Comparison of ENCODE assay signal across 11 cellular contexts in the genomic region with DNA sequence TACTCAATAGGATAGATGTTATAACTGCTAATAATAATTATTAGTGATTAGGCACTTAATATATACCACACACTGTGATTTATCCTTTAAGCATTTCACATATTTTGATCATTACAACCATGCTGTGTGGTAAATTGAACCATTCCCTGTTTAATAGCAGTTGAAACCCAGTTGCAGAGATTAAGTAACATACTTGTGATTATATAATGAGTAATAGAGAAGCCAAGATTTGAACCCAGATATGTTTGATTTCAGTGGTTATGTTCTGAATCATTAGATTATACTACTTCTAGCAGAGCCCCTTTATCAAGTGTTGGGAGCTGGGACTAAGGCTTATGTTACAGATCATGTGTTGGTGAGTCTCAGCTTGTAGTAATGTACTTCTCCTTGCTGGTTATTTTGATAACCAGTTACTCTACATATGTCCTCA. TPM values are rescaled to one million over a fixed set of nuclear protein-coding genes. Genes with fewer than 3 reads are reported as not detected.
A peak's percentile ranks its signal among the peaks of the same experiment; 100 is the strongest.
DNase-seq lines count a peak whose midpoint lies in the region; ATAC-seq lines count a peak whose summit lies in the region.
"Had no signal": no experiment of that assay in that cellular context is flagged by ENCODE, and none has a peak within 500 bp of the region (broad histone marks: within the 10 kb centered on the region; RNA-seq: fewer than 3 reads in every experiment).

No MANE protein-coding gene starts in this region.

- no peaks in the 10 kb centered on the region for H3K9me3 ChIP-seq in SJCRH30 (replicated peaks)
- H3K9me3 ChIP-seq: HAP-1 had no signal

- H3K27ac Mint-ChIP-seq in central memory CD8-positive, alpha-beta T cell (ENCODE audit: low read depth) = peak overlapping the region; percentile 0
- peak overlapping the region in 7 of 10 donors; percentile 1 to 70 (median 54) for H3K27ac Mint-ChIP-seq in naive thymus-derived CD8-positive, alpha-beta T cell

- peaks cover 5% of the 10 kb centered on the region; the same call in 1 of the 2 replicates for H3K4me1 ChIP-seq in SJCRH30

- H3K27me3 Mint-ChIP-seq in central memory CD8-positive, alpha-beta T cell = no peaks in the 10 kb centered on the region
- no peaks in the 10 kb centered on the region for H3K27me3 Mint-ChIP-seq in naive thymus-derived CD8-positive, alpha-beta T cell

- H3K9me3 Mint-ChIP-seq in central memory CD8-positive, alpha-beta T cell = no peaks in the 10 kb centered on the region
- H3K9me3 Mint-ChIP-seq in naive thymus-derived CD8-positive, alpha-beta T cell = no peaks in the 10 kb centered on the region
- H3K9me3 Mint-ChIP-seq: activated naive CD4-positive, alpha-beta T cell treated with anti-CD3 and anti-CD28 coated beads for 36 hours had no signal

- H3K4me3 ChIP-seq in SJCRH30 = no peak overlapping the region
- H3K4me3 ChIP-seq: HAP-1, SK-N-MC had no signal

- H3K4me3 Mint-ChIP-seq in central memory CD8-positive, alpha-beta T cell = no peak overlapping the region
- peak overlapping the region in 1 of 10 donors; percentile 4 for H3K4me3 Mint-ChIP-seq in naive thymus-derived CD8-positive, alpha-beta T cell
- H3K4me3 Mint-ChIP-seq: activated naive CD4-positive, alpha-beta T cell treated with anti-CD3 and anti-CD28 coated beads for 36 hours had no signal

- peaks cover 57% of the 10 kb centered on the region for H3K4me1 Mint-ChIP-seq in central memory CD8-positive, alpha-beta T cell
- H3K4me1 Mint-ChIP-seq in naive thymus-derived CD8-positive, alpha-beta T cell = peaks cover 25 to 67% (median 63%) of the 10 kb centered on the region in 4 donors

- no peak overlapping the region for H3K27ac ChIP-seq in SJCRH30
- H3K27ac ChIP-seq: SK-N-MC had no signal

- H3K36me3 Mint-ChIP-seq in central memory CD8-positive, alpha-beta T cell (ENCODE audit: insufficient read depth) = peaks cover 76% of the 10 kb centered on the region
- peaks cover 0 to 89% (median 18%) of the 10 kb centered on the region in 3 donors for H3K36me3 Mint-ChIP-seq in naive thymus-derived CD8-positive, alpha-beta T cell

- POLR2A ChIA-PET in naive thymus-derived CD8-positive, alpha-beta T cell (lab: Charles Lee) = interaction anchor here (1.1 kb wide), 1 partner anchor 11 kb away, joined by 3 read pairs; no protein-coding TSS in a partner anchor

- H3K36me3 ChIP-seq in SJCRH30 = peaks cover 19% of the 10 kb centered on the region

- H3K27me3 ChIP-seq in SJCRH30 = no peaks in the 10 kb centered on the region

- no peak for ATAC-seq in central memory CD8-positive, alpha-beta T cell (replicated peaks; ENCODE audit: extremely low read depth, poor library complexity, severe bottlenecking)
- peak; percentile 14 to 24 for ATAC-seq in naive thymus-derived CD8-positive, alpha-beta T cell
- ATAC-seq in GM21717 (IDR thresholded peaks at IDR 0.05; ENCODE audit: unreplicated experiment) = no peak

- DNase-seq in DMS 273 treated with DMSO at 0.1 percent for 48 hours (lab: John Stamatoyannopoulos, UW) (peak; percentile 21), LHCN-M2 (ENCODE audit: low read depth) (peak; percentile 48), NCI-H2196 (lab: John Stamatoyannopoulos, UW; ENCODE audit: unreplicated experiment) (no peak), SJCRH30 (no peak)
- DNase-seq in central memory CD8-positive, alpha-beta T cell (ENCODE audit: low spot score in 2 of 2) = no peak
- DNase-seq in naive thymus-derived CD8-positive, alpha-beta T cell = no peak
- DNase-seq: activated CD4-positive, CD25-positive, alpha-beta regulatory T cell treated with anti-CD3 and anti-CD28 coated beads, Interleukin-2, amount 50 U/mL, for 72 hours had no signal

RNA-seq across cellular contexts. Expression of a gene that starts 44.1 kb away (rescaled TPM):
- 18.2 and 22.3 TPM in 2 replicates for total RNA-seq in LHCN-M2 (2014; rRNA removed)
- polyA plus RNA-seq in LHCN-M2 (2012) = 7.5 TPM
- total RNA-seq in naive thymus-derived CD8-positive, alpha-beta T cell = 100 to 1,000 TPM; 342 to 354 TPM
- polyA plus RNA-seq in naive thymus-derived CD8-positive, alpha-beta T cell = 100 to 1,000 TPM; 178 to 192 (median 188) TPM
- 43.2 and 49.2 TPM in 2 replicates for total RNA-seq in SJCRH30 (2014; rRNA removed; shearing (Covaris generic))

RNA-seq across cellular contexts. Expression of a gene that starts 50.2 kb away (rescaled TPM):
- 59.3 and 61.7 TPM in 2 replicates for total RNA-seq in LHCN-M2 (2014; rRNA removed)
- 46.6 TPM for polyA plus RNA-seq in LHCN-M2 (2012)
- 10 to 100 TPM in 1 of 2 experiments, 1 to 10 TPM in 1; 9.3 to 11.0 TPM for total RNA-seq in naive thymus-derived CD8-positive, alpha-beta T cell
- 10 to 100 TPM; 12.7 to 27.2 (median 14.5) TPM for polyA plus RNA-seq in naive thymus-derived CD8-positive, alpha-beta T cell
- 43.4 and 43.5 TPM in 2 replicates for total RNA-seq in SJCRH30 (2014; rRNA removed; shearing (Covaris generic))

Comparison
In these comparisons a context has a peak if more than half of its experiments do, and no peak if none do; other contexts are left out.
1. DNase-seq: peak in DMS 273 treated with DMSO at 0.1 percent for 48 hours (single experiment) and LHCN-M2 (single experiment); none in central memory CD8-positive, alpha-beta T cell (0 of 2), naive thymus-derived CD8-positive, alpha-beta T cell (0 of 10), NCI-H2196 (single experiment) and SJCRH30 (0 of 2).
2. ATAC-seq: peak in naive thymus-derived CD8-positive, alpha-beta T cell (2 of 2); none in central memory CD8-positive, alpha-beta T cell (single experiment) and GM21717 (single experiment).